Comparison of ENCODE assay signal across 11 cellular contexts in the genomic region with DNA sequence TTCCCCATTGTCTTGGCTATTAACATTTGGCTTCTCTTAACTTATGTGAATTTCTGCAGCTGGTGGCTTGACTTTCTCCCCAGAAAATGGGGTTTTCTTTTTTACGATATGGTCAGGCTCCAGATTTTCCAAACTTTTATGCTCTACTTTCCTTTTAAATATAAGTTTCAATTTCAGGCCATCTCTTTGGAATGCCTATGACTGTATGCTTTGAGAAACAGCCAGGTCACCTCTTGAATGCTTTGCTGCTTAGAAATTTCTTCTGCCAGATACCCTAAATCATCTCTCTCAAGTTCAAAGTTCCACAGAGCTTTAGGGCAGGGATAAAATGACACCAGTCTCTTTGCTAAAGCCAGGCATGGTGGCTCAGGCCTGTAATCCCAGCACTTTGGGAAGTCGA.
"Had no signal": no experiment of that assay in that cellular context is flagged by ENCODE, and none has a peak within 500 bp of the region (broad histone marks: within the 10 kb centered on the region; RNA-seq: fewer than 3 reads in every experiment).

No MANE protein-coding gene starts in this region.

- DNase-seq: GM23248, GOT3, H7, H9, HCEC 1CT, HFFc6 had no signal

- FAIRE-seq: H1, H54 had no signal

- H3K4me3 ChIP-seq: GM23248, GM23338, HAP-1 had no signal

- H3K36me3 ChIP-seq: HAP-1 had no signal

- H3K4me2 ChIP-seq: GM23338 had no signal

- H3K27ac ChIP-seq: GM23248 had no signal

- H2AFZ ChIP-seq: GM23248, GM23338 had no signal

- H3K9ac ChIP-seq: GM23248 had no signal

- ATAC-seq: GM23338, HCT116 had no signal
